In genomic region chr2:130327703-130328527, GRCh38 we compare ENCODE assay signal across 12 cellular contexts. TPM values are rescaled to one million over a fixed set of nuclear protein-coding genes. Genes with fewer than 3 reads are reported as not detected.
DNase-seq lines count a peak whose midpoint lies in the region; ATAC-seq lines count a peak whose summit lies in the region.
"Had no signal": no experiment of that assay in that cellular context is flagged by ENCODE, and none has a peak within 500 bp of the region (broad histone marks: within the 10 kb centered on the region; RNA-seq: fewer than 3 reads in every experiment).

No MANE protein-coding gene starts in this region.

- no peak overlapping the region for H3K4me3 Mint-ChIP-seq in stimulated activated naive CD8-positive, alpha-beta T cell treated with anti-CD3 and anti-CD28 coated beads, Interleukin-15, amount 100 ng/mL, for 72 hours
- H3K4me3 Mint-ChIP-seq: activated T-cell treated with anti-CD3 and anti-CD28 coated beads, Interleukin-2, amount 50 U/mL, for 72 hours had no signal

- no peak overlapping the region for H3K4me3 ChIP-seq in HAP-1
- H3K4me3 ChIP-seq: dorsolateral prefrontal cortex, thyroid gland had no signal

- ATAC-seq in stimulated activated naive CD8-positive, alpha-beta T cell treated with anti-CD3 and anti-CD28 coated beads, Interleukin-15, amount 100 ng/mL, for 72 hours, result peak; percentile 54
- no peak for ATAC-seq in stimulated activated naive CD8-positive, alpha-beta T cell treated with anti-CD3 and anti-CD28 coated beads, Interleukin-15, Interleukin-2, amounts not matched to agents 100 U/mL and 50 U/mL, for 24 hours
- ATAC-seq in activated naive CD4-positive, alpha-beta T cell treated with anti-CD3 and anti-CD28 coated beads, Interleukin-2, amount 50 U/mL, for 72 hours, result no peak
- ATAC-seq in GM21737 (IDR thresholded peaks at IDR 0.05; ENCODE audit: unreplicated experiment) (no peak), HG03571 (IDR thresholded peaks at IDR 0.05; ENCODE audit: unreplicated experiment) (no peak)
- ATAC-seq: activated T-cell treated with anti-CD3 and anti-CD28 coated beads, Interleukin-2, amount 50 U/mL, for 72 hours had no signal

- no peak for DNase-seq in stimulated activated naive CD8-positive, alpha-beta T cell treated with anti-CD3 and anti-CD28 coated beads, Interleukin-15, amount 100 ng/mL, for 72 hours
- no peak for DNase-seq in stimulated activated naive CD8-positive, alpha-beta T cell treated with anti-CD3 and anti-CD28 coated beads, Interleukin-15, Interleukin-2, amounts not matched to agents 100 U/mL and 50 U/mL, for 24 hours
- DNase-seq in amniotic stem cell (lab: John Stamatoyannopoulos, UW), result peak; percentile 0
- DNase-seq in iris pigment epithelial cell (ENCODE audit: low read depth), result peak; percentile 77
- no peak for DNase-seq in activated naive CD4-positive, alpha-beta T cell treated with anti-CD3 and anti-CD28 coated beads, Interleukin-2, amount 50 U/mL, for 72 hours (ENCODE audit: low spot score in 2 of 2)
- DNase-seq in HAP-1 (ENCODE audit: low spot score in 2 of 2), result no peak
- DNase-seq: activated T-cell treated with anti-CD3 and anti-CD28 coated beads, Interleukin-2, amount 50 U/mL, for 72 hours; dorsolateral prefrontal cortex; occipital lobe; thyroid gland had no signal

- no peaks in the 10 kb centered on the region for H3K9me3 ChIP-seq in HAP-1
- H3K9me3 ChIP-seq: thyroid gland had no signal

- H3K27ac Mint-ChIP-seq in stimulated activated naive CD8-positive, alpha-beta T cell treated with anti-CD3 and anti-CD28 coated beads, Interleukin-15, amount 100 ng/mL, for 72 hours, result no peak overlapping the region
- no peak overlapping the region for H3K27ac Mint-ChIP-seq in activated naive CD4-positive, alpha-beta T cell treated with anti-CD3 and anti-CD28 coated beads, Interleukin-2, amount 50 U/mL, for 72 hours
- H3K27ac Mint-ChIP-seq: activated T-cell treated with anti-CD3 and anti-CD28 coated beads, Interleukin-2, amount 50 U/mL, for 72 hours had no signal

- H3K36me3 ChIP-seq in HAP-1 (replicated peaks), result no peaks in the 10 kb centered on the region
- H3K36me3 ChIP-seq: thyroid gland had no signal

- H3K27me3 ChIP-seq in HAP-1 (ENCODE audit: low read depth), result peaks cover 18% of the 10 kb centered on the region
- H3K27me3 ChIP-seq: thyroid gland had no signal

- no peaks in the 10 kb centered on the region; the same call in 1 of the 2 replicates for H3K4me1 ChIP-seq in HAP-1
- H3K4me1 ChIP-seq: thyroid gland had no signal

- H3K36me3 Mint-ChIP-seq in activated naive CD4-positive, alpha-beta T cell treated with anti-CD3 and anti-CD28 coated beads, Interleukin-2, amount 50 U/mL, for 72 hours, result no peaks in the 10 kb centered on the region

- in situ Hi-C loops in HAP-1 (cut with MboI; ENCODE audit: low sequenced_read_pairs), result no loop called here

- H3K4me1 Mint-ChIP-seq in stimulated activated naive CD8-positive, alpha-beta T cell treated with anti-CD3 and anti-CD28 coated beads, Interleukin-15, amount 100 ng/mL, for 72 hours, result no peaks in the 10 kb centered on the region

- peaks cover 56% of the 10 kb centered on the region for H3K27me3 Mint-ChIP-seq in stimulated activated naive CD8-positive, alpha-beta T cell treated with anti-CD3 and anti-CD28 coated beads, Interleukin-15, amount 100 ng/mL, for 72 hours

- no peaks in the 10 kb centered on the region for H3K9me3 Mint-ChIP-seq in stimulated activated naive CD8-positive, alpha-beta T cell treated with anti-CD3 and anti-CD28 coated beads, Interleukin-15, amount 100 ng/mL, for 72 hours
- no peaks in the 10 kb centered on the region for H3K9me3 Mint-ChIP-seq in activated naive CD4-positive, alpha-beta T cell treated with anti-CD3 and anti-CD28 coated beads, Interleukin-2, amount 50 U/mL, for 72 hours
- H3K9me3 Mint-ChIP-seq: activated T-cell treated with anti-CD3 and anti-CD28 coated beads, Interleukin-2, amount 50 U/mL, for 72 hours had no signal

RNA-seq across cellular contexts. Expression of gene IMP4, which starts 14.8 kb away (rescaled TPM):
- 100 to 1,000 TPM in 1 of 2 donors, 10 to 100 TPM in 1; 91.0 to 106 TPM for total RNA-seq in activated naive CD4-positive, alpha-beta T cell treated with anti-CD3 and anti-CD28 coated beads, Interleukin-2, amount 50 U/mL, for 72 hours

RNA-seq across cellular contexts. Expression of gene PTPN18, which starts 27.9 kb away (rescaled TPM):
- 10 to 100 TPM; 28.3 to 62.1 TPM for total RNA-seq in activated naive CD4-positive, alpha-beta T cell treated with anti-CD3 and anti-CD28 coated beads, Interleukin-2, amount 50 U/mL, for 72 hours

Comparison
In these comparisons a context has a peak if more than half of its experiments do, and no peak if none do; other contexts are left out.
1. DNase-seq: peak in amniotic stem cell (single experiment) and iris pigment epithelial cell (single experiment); none in stimulated activated naive CD8-positive, alpha-beta T cell treated with anti-CD3 and anti-CD28 coated beads, Interleukin-15, amount 100 ng/mL, for 72 hours (0 of 2), stimulated activated naive CD8-positive, alpha-beta T cell treated with anti-CD3 and anti-CD28 coated beads, Interleukin-15, Interleukin-2, amounts not matched to agents 100 U/mL and 50 U/mL, for 24 hours (single experiment), activated naive CD4-positive, alpha-beta T cell treated with anti-CD3 and anti-CD28 coated beads, Interleukin-2, amount 50 U/mL, for 72 hours (0 of 2) and HAP-1 (0 of 2).